Comparison of ENCODE assay signal across 22 cellular contexts in the genomic region with DNA sequence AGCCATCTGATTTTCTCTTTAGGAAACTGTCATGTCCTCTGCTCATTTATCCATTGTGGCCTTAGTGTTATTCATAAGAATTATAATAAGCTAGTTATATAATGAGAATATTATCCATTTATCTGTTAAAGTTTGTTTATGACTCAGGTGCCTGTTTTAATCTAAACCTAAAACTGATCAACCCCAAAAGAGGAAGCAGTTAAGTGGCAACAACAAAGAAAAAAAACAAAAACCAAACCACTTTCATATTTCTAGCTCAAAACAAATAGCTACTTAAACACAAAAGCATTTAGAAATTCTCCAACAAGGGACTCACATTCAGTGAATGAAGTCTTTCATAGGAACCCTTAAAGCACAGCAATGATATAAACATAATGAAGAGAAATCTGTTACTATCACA.
"Had no signal": no experiment of that assay in that cellular context is flagged by ENCODE, and none has a peak within 500 bp of the region (broad histone marks: within the 10 kb centered on the region; RNA-seq: fewer than 3 reads in every experiment).

No MANE protein-coding gene starts in this region.

- H3K27ac ChIP-seq: coronary artery, esophagus squamous epithelium, left lung, ovary, psoas muscle, sigmoid colon, spleen, testis, tibial artery had no signal

- H3K4me3 ChIP-seq: coronary artery, esophagus squamous epithelium, left lung, ovary, psoas muscle, sigmoid colon, spleen, testis, tibial artery had no signal

- ATAC-seq: left lung; naive thymus-derived CD8-positive, alpha-beta T cell; psoas muscle; stimulated activated memory B cell treated with anti-CD40 and anti-IgM and Interleukin-4, amounts not matched to agents 10 μg/mL and 1 μg/mL and 100 μg/mL, for 72 hours; stimulated activated naive CD8-positive, alpha-beta T cell treated with anti-CD3 and anti-CD28 coated beads, Interleukin-15, Interleukin-2, amounts not matched to agents 100 U/mL and 50 U/mL, for 24 hours had no signal

- H3K4me1 ChIP-seq: sigmoid colon, testis had no signal

- DNase-seq: dermis blood vessel endothelial cell; effector memory CD4-positive, alpha-beta T cell; esophagus squamous epithelium; head of caudate nucleus; kidney; left lung; mesendoderm; naive thymus-derived CD8-positive, alpha-beta T cell; occipital lobe; ovary; posterior cingulate gyrus; psoas muscle; right cardiac atrium; sigmoid colon; spleen; stimulated activated CD4-positive, alpha-beta T cell treated with anti-CD3 and anti-CD28 coated beads, Interleukin-4, amount 100 ng/mL, for 4 hours; stimulated activated naive CD8-positive, alpha-beta T cell treated with anti-CD3 and anti-CD28 coated beads, Interleukin-15, Interleukin-2, amounts not matched to agents 100 U/mL and 50 U/mL, for 24 hours; substantia nigra; testis; tibial artery had no signal

- H3K36me3 ChIP-seq: esophagus squamous epithelium, left lung, ovary, sigmoid colon, spleen, tibial artery had no signal

- H3K27me3 ChIP-seq: esophagus squamous epithelium, left lung, ovary, sigmoid colon, spleen, testis, tibial artery had no signal

- H3K9me3 ChIP-seq: esophagus squamous epithelium, left lung, ovary, psoas muscle, sigmoid colon, spleen, testis, tibial artery had no signal
